21 cellular contexts compared by ENCODE assay signal in the genomic region with DNA sequence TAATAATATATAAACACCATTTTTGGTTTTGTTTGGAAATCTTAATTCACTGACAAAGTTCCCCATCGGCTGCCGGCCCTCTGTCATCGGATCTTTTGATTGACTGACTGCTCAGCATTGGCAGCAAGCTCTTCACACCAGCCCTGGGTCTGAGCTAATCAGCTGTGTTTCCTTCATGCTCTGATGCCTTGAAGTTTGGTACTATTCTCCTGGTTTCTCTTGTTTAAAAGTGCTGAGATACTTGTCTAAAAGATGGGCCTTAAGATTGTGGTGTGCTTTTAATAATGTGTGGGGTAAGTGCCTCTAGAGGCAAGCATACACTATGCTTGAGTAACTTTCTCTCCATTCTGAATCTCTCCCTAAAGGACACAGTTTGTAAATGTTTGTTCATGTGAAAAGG.
"Had no signal": no experiment of that assay in that cellular context is flagged by ENCODE, and none has a peak within 500 bp of the region (broad histone marks: within the 10 kb centered on the region; RNA-seq: fewer than 3 reads in every experiment).

No MANE protein-coding gene starts in this region.

- H3K9me3 ChIP-seq: heart right ventricle, psoas muscle, spleen, testis, tibial nerve, upper lobe of right lung, vagina had no signal

- H3K27ac Mint-ChIP-seq: nephron; stimulated activated naive B cell treated with anti-CD40 and anti-IgM and Interleukin-4, amounts not matched to agents 10 μg/mL and 1 μg/mL and 100 μg/mL, for 72 hours; stimulated activated naive CD8-positive, alpha-beta T cell treated with anti-CD3 and anti-CD28 coated beads, Interleukin-15, amount 100 ng/mL, for 72 hours had no signal

- H3K4me3 ChIP-seq: dorsolateral prefrontal cortex, heart right ventricle, psoas muscle, spleen, testis, tibial nerve, upper lobe of right lung, vagina had no signal

- H2AFZ ChIP-seq: parathyroid adenoma had no signal

- H3K27ac ChIP-seq: dorsolateral prefrontal cortex, heart right ventricle, parathyroid adenoma, psoas muscle, spleen, testis, tibial nerve, upper lobe of right lung, vagina had no signal

- H3K79me2 ChIP-seq: parathyroid adenoma had no signal

- H3K36me3 ChIP-seq: upper lobe of right lung, vagina had no signal

- H3K9me3 Mint-ChIP-seq: nephron; stimulated activated naive B cell treated with anti-CD40 and anti-IgM and Interleukin-4, amounts not matched to agents 10 μg/mL and 1 μg/mL and 100 μg/mL, for 72 hours; stimulated activated naive CD8-positive, alpha-beta T cell treated with anti-CD3 and anti-CD28 coated beads, Interleukin-15, amount 100 ng/mL, for 72 hours had no signal

- H3K4me3 Mint-ChIP-seq: nephron; stimulated activated naive B cell treated with anti-CD40 and anti-IgM and Interleukin-4, amounts not matched to agents 10 μg/mL and 1 μg/mL and 100 μg/mL, for 72 hours; stimulated activated naive CD8-positive, alpha-beta T cell treated with anti-CD3 and anti-CD28 coated beads, Interleukin-15, amount 100 ng/mL, for 72 hours had no signal

- FAIRE-seq: frontal cortex had no signal

- H3K27me3 Mint-ChIP-seq: stimulated activated naive B cell treated with anti-CD40 and anti-IgM and Interleukin-4, amounts not matched to agents 10 μg/mL and 1 μg/mL and 100 μg/mL, for 72 hours; stimulated activated naive CD8-positive, alpha-beta T cell treated with anti-CD3 and anti-CD28 coated beads, Interleukin-15, amount 100 ng/mL, for 72 hours had no signal

- DNase-seq: cortex of kidney; dorsolateral prefrontal cortex; effector CD8-positive, alpha-beta T cell; heart right ventricle; islet precursor cell; mesenchymal stem cell; midbrain; psoas muscle; spleen; stimulated activated CD4-positive, alpha-beta T cell treated with anti-CD3 and anti-CD28 coated beads, Interleukin-15, amount 100 ng/mL, for 24 hours; stimulated activated CD4-positive, alpha-beta T cell treated with anti-CD3 and anti-CD28 coated beads, Interleukin-1b, Interleukin-23, amount 100 ng/mL, for 48 hours; stimulated activated CD4-positive, alpha-beta T cell treated with anti-CD3 and anti-CD28 coated beads, Interleukin-4, amount 100 ng/mL, for 4 hours; stimulated activated naive B cell treated with anti-CD40 and anti-IgM and Interleukin-4, amounts not matched to agents 10 μg/mL and 1 μg/mL and 100 μg/mL, for 72 hours; stimulated activated naive CD8-positive, alpha-beta T cell treated with anti-CD3 and anti-CD28 coated beads, Interleukin-15, amount 100 ng/mL, for 72 hours; testis; upper lobe of right lung had no signal

- H3K9ac ChIP-seq: parathyroid adenoma had no signal

- H3K4me1 Mint-ChIP-seq: nephron had no signal

- H3K27me3 ChIP-seq: dorsolateral prefrontal cortex, heart right ventricle, spleen, testis, tibial nerve, upper lobe of right lung, vagina had no signal

- H3K4me1 ChIP-seq: parathyroid adenoma, testis, tibial nerve, upper lobe of right lung had no signal
